9 cellular contexts compared by ENCODE assay signal in genomic region chr2:3349211-3349693, GRCh38. TPM values are rescaled to one million over a fixed set of nuclear protein-coding genes. Genes with fewer than 3 reads are reported as not detected.
DNase-seq lines count a peak whose midpoint lies in the region; ATAC-seq and TF ChIP-seq lines count a peak whose summit lies in the region.
"Had no signal": no experiment of that assay in that cellular context is flagged by ENCODE, and none has a peak within 500 bp of the region (broad histone marks: within the 10 kb centered on the region; RNA-seq: fewer than 3 reads in every experiment).

No MANE protein-coding gene starts in this region.

- H3K79me2 ChIP-seq in GM23338 (replicated peaks; ENCODE audit: insufficient read depth), result no peaks in the 10 kb centered on the region

- H3K36me3 ChIP-seq in GM23338 (ENCODE audit: insufficient read depth), result peaks cover 4% of the 10 kb centered on the region; the same call in 1 of the 2 replicates

- H3K36me3 Mint-ChIP-seq in GM23338 (ENCODE audit: low read depth), result peaks cover 48% of the 10 kb centered on the region
- peaks cover 62% of the 10 kb centered on the region for H3K36me3 Mint-ChIP-seq in activated CD4-positive, alpha-beta T cell treated with anti-CD3 and anti-CD28 coated beads, Interleukin-2, amount 10 ng/mL, durations not matched to agents 24 days and 14 days (ENCODE audit: low read depth)
- H3K36me3 Mint-ChIP-seq in stimulated activated naive B cell treated with anti-CD40 and anti-IgM and Interleukin-4, amounts not matched to agents 10 μg/mL and 1 μg/mL and 100 μg/mL, for 72 hours, result peaks cover 62 to 81% of the 10 kb centered on the region in 2 donors

- ATAC-seq in GM23338 (peak; percentile 73), GM19467 (IDR thresholded peaks at IDR 0.05; ENCODE audit: unreplicated experiment) (no peak)
- no peak for ATAC-seq in stimulated activated naive B cell treated with anti-CD40 and anti-IgM and Interleukin-4, amounts not matched to agents 10 μg/mL and 1 μg/mL and 100 μg/mL, for 72 hours (replicated peaks)

- H3K4me1 ChIP-seq in GM23338 (ENCODE audit: insufficient read depth), result no peaks in the 10 kb centered on the region

- no peaks in the 10 kb centered on the region for H3K9me2 ChIP-seq in GM23338 (ENCODE audit: insufficient read depth)

- H3F3A ChIP-seq in GM23338 (replicated peaks; ENCODE audit: low read depth), result no peaks in the 10 kb centered on the region

- intact Hi-C loops in activated CD4-positive, alpha-beta T cell treated with anti-CD3 and anti-CD28 coated beads, Interleukin-2, amount 10 ng/mL, durations not matched to agents 24 days and 14 days (cut with micrococcal nuclease), result no loop called here

- no peaks in the 10 kb centered on the region for H3K27me3 ChIP-seq in GM23338 (ENCODE audit: insufficient read depth)

- H3K4me3 ChIP-seq in GM23338 (no peak overlapping the region), fibroblast of pulmonary artery (replicated peaks; ENCODE audit: low read depth, low read length) (no peak overlapping the region)

- DNase-seq in GM23338 (ENCODE audit: low spot score), result no peak
- DNase-seq in NCI-H510A treated with DMSO at 0.1 percent for 48 hours (lab: John Stamatoyannopoulos, UW), result peak; percentile 51
- peak; percentile 10 for DNase-seq in fibroblast of pulmonary artery (ENCODE audit: low read depth)
- DNase-seq in putamen (ENCODE audit: low spot score), result peak; percentile 67
- no peak for DNase-seq in activated CD4-positive, alpha-beta T cell treated with anti-CD3 and anti-CD28 coated beads, Interleukin-2, amount 10 ng/mL, durations not matched to agents 24 days and 14 days
- no peak for DNase-seq in activated T-cell treated with anti-CD3 and anti-CD28 coated beads, Interleukin-2, amount 50 U/mL, for 48 hours
- no peak for DNase-seq in stimulated activated naive B cell treated with anti-CD40 and anti-IgM and Interleukin-4, amounts not matched to agents 10 μg/mL and 1 μg/mL and 100 μg/mL, for 72 hours
- DNase-seq: NK-92 treated with Interleukin-12 subunit alpha and Interleukin-12 subunit beta, amount 100 ng/mL, for 24 hours had no signal

- TF ChIP-seq CTCF in GM23338 (conservative IDR thresholded peaks at IDR 0.05; ENCODE audit: low read depth in 2 of 2) (no peak), fibroblast of pulmonary artery (IDR thresholded peaks at IDR 0.05; ENCODE audit: low read length, missing control alignments) (no peak)

- H3K4me3 Mint-ChIP-seq in GM23338, result no peak overlapping the region
- H3K4me3 Mint-ChIP-seq in activated CD4-positive, alpha-beta T cell treated with anti-CD3 and anti-CD28 coated beads, Interleukin-2, amount 10 ng/mL, durations not matched to agents 24 days and 14 days, result no peak overlapping the region
- no peak overlapping the region for H3K4me3 Mint-ChIP-seq in stimulated activated naive B cell treated with anti-CD40 and anti-IgM and Interleukin-4, amounts not matched to agents 10 μg/mL and 1 μg/mL and 100 μg/mL, for 72 hours

- H3K4me2 ChIP-seq in GM23338, result no peak overlapping the region

- H4K20me1 ChIP-seq in GM23338 (replicated peaks; ENCODE audit: insufficient read depth), result no peaks in the 10 kb centered on the region; the same call in 1 of the 2 replicates

- no peak overlapping the region for H3K27ac ChIP-seq in GM23338 (ENCODE audit: low read depth)

- H3K4me1 Mint-ChIP-seq in GM23338, result peaks cover 10% of the 10 kb centered on the region
- H3K4me1 Mint-ChIP-seq in activated CD4-positive, alpha-beta T cell treated with anti-CD3 and anti-CD28 coated beads, Interleukin-2, amount 10 ng/mL, durations not matched to agents 24 days and 14 days, result no peaks in the 10 kb centered on the region
- peaks cover 0 to 2% of the 10 kb centered on the region in 2 donors for H3K4me1 Mint-ChIP-seq in stimulated activated naive B cell treated with anti-CD40 and anti-IgM and Interleukin-4, amounts not matched to agents 10 μg/mL and 1 μg/mL and 100 μg/mL, for 72 hours

- peaks cover 6% of the 10 kb centered on the region for H3K27me3 Mint-ChIP-seq in GM23338 (ENCODE audit: insufficient read depth, low read depth, poor library complexity)
- no peaks in the 10 kb centered on the region for H3K27me3 Mint-ChIP-seq in activated CD4-positive, alpha-beta T cell treated with anti-CD3 and anti-CD28 coated beads, Interleukin-2, amount 10 ng/mL, durations not matched to agents 24 days and 14 days
- H3K27me3 Mint-ChIP-seq in stimulated activated naive B cell treated with anti-CD40 and anti-IgM and Interleukin-4, amounts not matched to agents 10 μg/mL and 1 μg/mL and 100 μg/mL, for 72 hours, result no peaks in the 10 kb centered on the region

- no peaks in the 10 kb centered on the region; the same call in 1 of the 3 replicates for H3K9me3 Mint-ChIP-seq in GM23338
- H3K9me3 Mint-ChIP-seq in activated CD4-positive, alpha-beta T cell treated with anti-CD3 and anti-CD28 coated beads, Interleukin-2, amount 10 ng/mL, durations not matched to agents 24 days and 14 days, result peaks cover 16% of the 10 kb centered on the region
- peaks cover 5 to 11% of the 10 kb centered on the region in 2 donors for H3K9me3 Mint-ChIP-seq in stimulated activated naive B cell treated with anti-CD40 and anti-IgM and Interleukin-4, amounts not matched to agents 10 μg/mL and 1 μg/mL and 100 μg/mL, for 72 hours

- no peak overlapping the region for H2AFZ ChIP-seq in GM23338

- H3K27ac Mint-ChIP-seq in GM23338, result peak overlapping the region; percentile 48; the same call in 1 of the 2 replicates
- no peak overlapping the region for H3K27ac Mint-ChIP-seq in activated CD4-positive, alpha-beta T cell treated with anti-CD3 and anti-CD28 coated beads, Interleukin-2, amount 10 ng/mL, durations not matched to agents 24 days and 14 days
- no peak overlapping the region for H3K27ac Mint-ChIP-seq in stimulated activated naive B cell treated with anti-CD40 and anti-IgM and Interleukin-4, amounts not matched to agents 10 μg/mL and 1 μg/mL and 100 μg/mL, for 72 hours

TF ChIP-seq in GM23338, 12 proteins besides CTCF, POLR2A, EP300 and RAD21:
- TF ChIP-seq REST (IDR thresholded peaks at IDR 0.05; ENCODE audit: unreplicated experiment) (no peak), ZNF114 (CRISPR knock-in tag; IDR thresholded peaks at IDR 0.05) (no peak), EZH2phosphoT487 (IDR thresholded peaks at IDR 0.05; ENCODE audit: unreplicated experiment) (no peak), NANOG (IDR thresholded peaks at IDR 0.05; ENCODE audit: borderline replicate concordance) (no peak)
TF ChIP-seq in GM23338: peak in this region for 0.

RNA-seq across cellular contexts. Expression of gene EIPR1, which starts 28.4 kb away (rescaled TPM):
- total RNA-seq in GM23338 (2014; rRNA removed; shearing (Covaris generic)), result 40.5 and 46.3 TPM in 2 replicates
- polyA plus RNA-seq in GM23338 (2016; fragmentation: Nextera tagmentation; extraction: Ambion mirVana), result 17.0 and 17.4 TPM in 2 replicates
- total RNA-seq in activated CD4-positive, alpha-beta T cell treated with anti-CD3 and anti-CD28 coated beads, Interleukin-2, amount 10 ng/mL, durations not matched to agents 24 days and 14 days, result 47.6 and 52.1 TPM in 2 replicates

RNA-seq across cellular contexts. Expression of gene TRAPPC12, which starts 30.2 kb away (rescaled TPM):
- 50.8 and 57.7 TPM in 2 replicates for total RNA-seq in GM23338 (2014; rRNA removed; shearing (Covaris generic))
- polyA plus RNA-seq in GM23338 (2016; fragmentation: Nextera tagmentation; extraction: Ambion mirVana), result 48.9 and 54.9 TPM in 2 replicates
- total RNA-seq in activated CD4-positive, alpha-beta T cell treated with anti-CD3 and anti-CD28 coated beads, Interleukin-2, amount 10 ng/mL, durations not matched to agents 24 days and 14 days, result 87.8 and 91.7 TPM in 2 replicates

Comparison
In these comparisons a context has a peak if more than half of its experiments do, and no peak if none do; other contexts are left out.
1. DNase-seq: peak in NCI-H510A treated with DMSO at 0.1 percent for 48 hours (single experiment), fibroblast of pulmonary artery (single experiment) and putamen (single experiment); none in GM23338 (single experiment), activated CD4-positive, alpha-beta T cell treated with anti-CD3 and anti-CD28 coated beads, Interleukin-2, amount 10 ng/mL, durations not matched to agents 24 days and 14 days (single experiment), activated T-cell treated with anti-CD3 and anti-CD28 coated beads, Interleukin-2, amount 50 U/mL, for 48 hours (0 of 2) and stimulated activated naive B cell treated with anti-CD40 and anti-IgM and Interleukin-4, amounts not matched to agents 10 μg/mL and 1 μg/mL and 100 μg/mL, for 72 hours (single experiment).